Comparison of ENCODE assay signal across 1 cellular context in the genomic region with DNA sequence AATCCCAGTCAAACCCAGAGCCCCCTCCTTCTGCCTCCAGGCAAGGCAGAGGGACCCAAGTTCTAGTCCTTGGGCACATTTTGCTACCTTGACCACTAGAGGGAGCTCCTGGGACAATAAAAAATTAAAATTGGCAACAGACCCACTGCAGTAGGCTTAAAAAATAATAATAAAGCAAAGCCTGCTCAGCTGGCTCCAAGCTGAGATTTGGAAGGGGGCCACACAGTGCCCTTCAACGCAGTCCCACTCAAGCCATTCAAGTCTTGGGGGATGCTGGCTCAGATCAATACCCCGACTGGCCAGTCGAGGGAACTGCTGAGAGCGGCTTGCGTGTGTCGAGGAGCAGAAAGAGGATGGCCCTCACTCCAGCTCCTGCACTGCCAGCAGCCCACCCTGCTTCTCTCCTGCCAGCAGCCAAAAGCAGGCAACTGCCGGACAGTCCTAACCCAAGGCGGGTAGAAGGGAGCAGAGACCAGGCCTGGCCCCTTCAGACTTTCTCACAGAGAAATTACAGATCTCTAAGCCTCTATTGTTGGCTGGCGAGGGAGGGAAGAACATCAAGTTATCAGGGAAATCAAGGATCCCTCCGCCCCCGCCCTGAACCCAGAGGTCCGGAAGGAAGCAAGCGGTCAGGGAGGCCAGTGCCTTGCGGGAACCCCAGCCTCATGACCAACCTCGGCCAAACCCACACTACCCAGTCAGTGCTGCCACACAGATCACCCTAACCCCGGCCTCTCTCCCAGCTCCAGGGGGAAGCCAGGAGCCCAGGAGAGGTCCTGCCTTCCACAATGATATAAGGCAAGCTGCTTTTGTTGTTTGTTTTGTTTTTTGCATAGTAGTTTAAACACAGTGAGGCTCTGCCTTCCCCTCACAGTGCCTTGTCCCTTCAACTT.
TF ChIP-seq lines count a peak whose summit lies in the region.

No MANE protein-coding gene starts in this region.

TF ChIP-seq in GM23338, 12 proteins besides CTCF, POLR2A, EP300 and RAD21 (continued from another document):
- TF ChIP-seq, protein P1, sequence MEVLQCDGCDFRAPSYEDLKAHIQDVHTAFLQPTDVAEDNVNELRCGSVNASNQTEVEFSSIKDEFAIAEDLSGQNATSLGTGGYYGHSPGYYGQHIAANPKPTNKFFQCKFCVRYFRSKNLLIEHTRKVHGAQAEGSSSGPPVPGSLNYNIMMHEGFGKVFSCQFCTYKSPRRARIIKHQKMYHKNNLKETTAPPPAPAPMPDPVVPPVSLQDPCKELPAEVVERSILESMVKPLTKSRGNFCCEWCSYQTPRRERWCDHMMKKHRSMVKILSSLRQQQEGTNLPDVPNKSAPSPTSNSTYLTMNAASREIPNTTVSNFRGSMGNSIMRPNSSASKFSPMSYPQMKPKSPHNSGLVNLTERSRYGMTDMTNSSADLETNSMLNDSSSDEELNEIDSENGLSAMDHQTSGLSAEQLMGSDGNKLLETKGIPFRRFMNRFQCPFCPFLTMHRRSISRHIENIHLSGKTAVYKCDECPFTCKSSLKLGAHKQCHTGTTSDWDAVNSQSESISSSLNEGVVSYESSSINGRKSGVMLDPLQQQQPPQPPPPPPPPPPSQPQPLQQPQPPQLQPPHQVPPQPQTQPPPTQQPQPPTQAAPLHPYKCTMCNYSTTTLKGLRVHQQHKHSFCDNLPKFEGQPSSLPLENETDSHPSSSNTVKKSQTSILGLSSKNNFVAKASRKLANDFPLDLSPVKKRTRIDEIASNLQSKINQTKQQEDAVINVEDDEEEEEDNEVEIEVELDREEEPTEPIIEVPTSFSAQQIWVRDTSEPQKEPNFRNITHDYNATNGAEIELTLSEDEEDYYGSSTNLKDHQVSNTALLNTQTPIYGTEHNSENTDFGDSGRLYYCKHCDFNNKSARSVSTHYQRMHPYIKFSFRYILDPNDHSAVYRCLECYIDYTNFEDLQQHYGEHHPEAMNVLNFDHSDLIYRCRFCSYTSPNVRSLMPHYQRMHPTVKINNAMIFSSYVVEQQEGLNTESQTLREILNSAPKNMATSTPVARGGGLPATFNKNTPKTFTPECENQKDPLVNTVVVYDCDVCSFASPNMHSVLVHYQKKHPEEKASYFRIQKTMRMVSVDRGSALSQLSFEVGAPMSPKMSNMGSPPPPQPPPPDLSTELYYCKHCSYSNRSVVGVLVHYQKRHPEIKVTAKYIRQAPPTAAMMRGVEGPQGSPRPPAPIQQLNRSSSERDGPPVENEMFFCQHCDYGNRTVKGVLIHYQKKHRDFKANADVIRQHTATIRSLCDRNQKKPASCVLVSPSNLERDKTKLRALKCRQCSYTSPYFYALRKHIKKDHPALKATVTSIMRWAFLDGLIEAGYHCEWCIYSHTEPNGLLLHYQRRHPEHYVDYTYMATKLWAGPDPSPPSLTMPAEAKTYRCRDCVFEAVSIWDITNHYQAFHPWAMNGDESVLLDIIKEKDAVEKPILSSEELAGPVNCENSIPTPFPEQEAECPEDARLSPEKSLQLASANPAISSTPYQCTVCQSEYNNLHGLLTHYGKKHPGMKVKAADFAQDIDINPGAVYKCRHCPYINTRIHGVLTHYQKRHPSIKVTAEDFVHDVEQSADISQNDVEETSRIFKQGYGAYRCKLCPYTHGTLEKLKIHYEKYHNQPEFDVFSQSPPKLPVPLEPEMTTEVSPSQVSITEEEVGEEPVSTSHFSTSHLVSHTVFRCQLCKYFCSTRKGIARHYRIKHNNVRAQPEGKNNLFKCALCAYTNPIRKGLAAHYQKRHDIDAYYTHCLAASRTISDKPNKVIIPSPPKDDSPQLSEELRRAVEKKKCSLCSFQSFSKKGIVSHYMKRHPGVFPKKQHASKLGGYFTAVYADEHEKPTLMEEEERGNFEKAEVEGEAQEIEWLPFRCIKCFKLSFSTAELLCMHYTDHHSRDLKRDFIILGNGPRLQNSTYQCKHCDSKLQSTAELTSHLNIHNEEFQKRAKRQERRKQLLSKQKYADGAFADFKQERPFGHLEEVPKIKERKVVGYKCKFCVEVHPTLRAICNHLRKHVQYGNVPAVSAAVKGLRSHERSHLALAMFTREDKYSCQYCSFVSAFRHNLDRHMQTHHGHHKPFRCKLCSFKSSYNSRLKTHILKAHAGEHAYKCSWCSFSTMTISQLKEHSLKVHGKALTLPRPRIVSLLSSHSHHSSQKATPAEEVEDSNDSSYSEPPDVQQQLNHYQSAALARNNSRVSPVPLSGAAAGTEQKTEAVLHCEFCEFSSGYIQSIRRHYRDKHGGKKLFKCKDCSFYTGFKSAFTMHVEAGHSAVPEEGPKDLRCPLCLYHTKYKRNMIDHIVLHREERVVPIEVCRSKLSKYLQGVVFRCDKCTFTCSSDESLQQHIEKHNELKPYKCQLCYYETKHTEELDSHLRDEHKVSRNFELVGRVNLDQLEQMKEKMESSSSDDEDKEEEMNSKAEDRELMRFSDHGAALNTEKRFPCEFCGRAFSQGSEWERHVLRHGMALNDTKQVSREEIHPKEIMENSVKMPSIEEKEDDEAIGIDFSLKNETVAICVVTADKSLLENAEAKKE (CRISPR knock-in tag; IDR thresholded peaks at IDR 0.05): no peak
- TF ChIP-seq CREB1 (CRISPR knock-in tag; IDR thresholded peaks at IDR 0.05; ENCODE audit: low read depth): no peak
